ENCODE assay signal across 19 cellular contexts in the genomic region with DNA sequence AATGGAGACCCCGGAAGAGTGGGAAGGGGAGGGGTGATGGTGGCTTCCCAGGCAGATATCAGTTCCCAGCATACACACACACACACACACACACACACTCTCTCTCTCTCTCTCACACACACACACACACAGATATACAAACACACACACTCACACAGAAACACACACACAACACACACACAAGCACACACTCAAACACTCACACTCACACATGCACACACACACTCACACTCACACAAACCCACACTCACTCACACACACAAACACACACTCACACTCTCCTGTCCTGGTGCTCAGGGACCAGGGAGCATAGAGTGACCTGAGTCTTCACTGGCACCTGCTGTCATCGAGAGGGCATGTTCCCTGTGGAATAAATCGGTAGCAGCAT. TPM values are rescaled to one million over a fixed set of nuclear protein-coding genes. Genes with fewer than 3 reads are reported as not detected.
DNase-seq lines count a peak whose midpoint lies in the region; ATAC-seq and TF ChIP-seq lines count a peak whose summit lies in the region.
"Had no signal": no experiment of that assay in that cellular context is flagged by ENCODE, and none has a peak within 500 bp of the region (broad histone marks: within the 10 kb centered on the region; RNA-seq: fewer than 3 reads in every experiment).

No MANE protein-coding gene starts in this region.

- H3F3A ChIP-seq in GM23338 (replicated peaks; ENCODE audit: low read depth): peaks cover 20% of the 10 kb centered on the region

- no peaks in the 10 kb centered on the region for H3K79me2 ChIP-seq in GM23338 (replicated peaks; ENCODE audit: insufficient read depth)

- H3K27me3 Mint-ChIP-seq in endothelial cell (ENCODE audit: unreplicated experiment): peaks cover 23% of the 10 kb centered on the region
- H3K27me3 Mint-ChIP-seq in stimulated activated naive B cell treated with anti-CD40 and anti-IgM and Interleukin-4, amounts not matched to agents 10 μg/mL and 1 μg/mL and 100 μg/mL, for 72 hours: peaks cover 57 to 71% of the 10 kb centered on the region in 2 donors
- H3K27me3 Mint-ChIP-seq in GM23338 (ENCODE audit: insufficient read depth, low read depth, poor library complexity): peaks cover 25% of the 10 kb centered on the region

- no peak for ATAC-seq in stimulated activated naive B cell treated with anti-CD40 and anti-IgM and Interleukin-4, amounts not matched to agents 10 μg/mL and 1 μg/mL and 100 μg/mL, for 72 hours (replicated peaks)
- ATAC-seq in GM23338: no peak
- ATAC-seq: A549 had no signal

- H3K4me3 ChIP-seq in GM23338: no peak overlapping the region
- H3K4me3 ChIP-seq: A549, PC-9, SJCRH30 had no signal

- H3K27ac ChIP-seq in C4-2B: peak overlapping the region; percentile 19
- H3K27ac ChIP-seq in VCaP: peak overlapping the region; percentile 61
- no peak overlapping the region for H3K27ac ChIP-seq in GM23338 (ENCODE audit: low read depth)
- H3K27ac ChIP-seq: A549, PC-9, SJCRH30 had no signal

- H3K4me1 Mint-ChIP-seq in endothelial cell (ENCODE audit: unreplicated experiment) (peaks cover 18% of the 10 kb centered on the region), GM23338 (peaks cover 53% of the 10 kb centered on the region)
- peaks cover 4 to 16% of the 10 kb centered on the region in 2 donors for H3K4me1 Mint-ChIP-seq in stimulated activated naive B cell treated with anti-CD40 and anti-IgM and Interleukin-4, amounts not matched to agents 10 μg/mL and 1 μg/mL and 100 μg/mL, for 72 hours

- H2AFZ ChIP-seq in GM23338: no peak overlapping the region
- H2AFZ ChIP-seq: PC-9 had no signal

- no peaks in the 10 kb centered on the region for H4K20me1 ChIP-seq in GM23338 (replicated peaks; ENCODE audit: insufficient read depth)

- DNase-seq in endothelial cell (ENCODE audit: low spot score): no peak
- no peak for DNase-seq in stimulated activated naive B cell treated with anti-CD40 and anti-IgM and Interleukin-4, amounts not matched to agents 10 μg/mL and 1 μg/mL and 100 μg/mL, for 72 hours
- no peak for DNase-seq in activated CD8-positive, alpha-beta memory T cell treated with anti-CD3 and anti-CD28 coated beads, Interleukin-2, amount 50 U/mL, for 4 hours
- DNase-seq in HT-29 (ENCODE audit: low spot score): no peak
- no peak for DNase-seq in NCI-H226
- no peak for DNase-seq in GM23338 (ENCODE audit: low spot score)
- DNase-seq: DMS 273 treated with DMSO at 0.1 percent for 48 hours, GF-D8, KBM-7, MV-4-11, NCI-H1417, NCI-H187 treated with DMSO at 0.1 percent for 48 hours, NCI-H748 treated with DMSO at 0.1 percent for 48 hours, SJCRH30 had no signal

- H3K36me3 Mint-ChIP-seq in endothelial cell (ENCODE audit: low read depth, unreplicated experiment) (peaks cover 10% of the 10 kb centered on the region), GM23338 (ENCODE audit: low read depth) (no peaks in the 10 kb centered on the region)
- no peaks in the 10 kb centered on the region for H3K36me3 Mint-ChIP-seq in stimulated activated naive B cell treated with anti-CD40 and anti-IgM and Interleukin-4, amounts not matched to agents 10 μg/mL and 1 μg/mL and 100 μg/mL, for 72 hours

- peaks cover 44% of the 10 kb centered on the region for H3K4me1 ChIP-seq in GM23338 (ENCODE audit: insufficient read depth)
- H3K4me1 ChIP-seq: SJCRH30 had no signal

- no peaks in the 10 kb centered on the region for H3K9me3 Mint-ChIP-seq in endothelial cell (ENCODE audit: unreplicated experiment)
- no peaks in the 10 kb centered on the region for H3K9me3 Mint-ChIP-seq in stimulated activated naive B cell treated with anti-CD40 and anti-IgM and Interleukin-4, amounts not matched to agents 10 μg/mL and 1 μg/mL and 100 μg/mL, for 72 hours
- no peaks in the 10 kb centered on the region for H3K9me3 Mint-ChIP-seq in GM23338

- H3K36me3 ChIP-seq in GM23338 (ENCODE audit: insufficient read depth): no peaks in the 10 kb centered on the region
- H3K36me3 ChIP-seq: SJCRH30 had no signal

- peak overlapping the region; percentile 31 for H3K4me3 Mint-ChIP-seq in endothelial cell (ENCODE audit: unreplicated experiment)
- H3K4me3 Mint-ChIP-seq in stimulated activated naive B cell treated with anti-CD40 and anti-IgM and Interleukin-4, amounts not matched to agents 10 μg/mL and 1 μg/mL and 100 μg/mL, for 72 hours: no peak overlapping the region
- no peak overlapping the region for H3K4me3 Mint-ChIP-seq in GM23338

- no peak for TF ChIP-seq CTCF in C4-2B (conservative IDR thresholded peaks at IDR 0.05)
- no peak for TF ChIP-seq CTCF in VCaP (conservative IDR thresholded peaks at IDR 0.05)
- no peak for TF ChIP-seq CTCF in endothelial cell (IDR thresholded peaks at IDR 0.05; ENCODE audit: unreplicated experiment)
- TF ChIP-seq CTCF in GM23338 (conservative IDR thresholded peaks at IDR 0.05; ENCODE audit: low read depth in 2 of 2): no peak

- H3K9me2 ChIP-seq in GM23338 (ENCODE audit: insufficient read depth): no peaks in the 10 kb centered on the region

- H3K4me2 ChIP-seq in GM23338: no peak overlapping the region
- H3K4me2 ChIP-seq: A549, PC-9 had no signal

- peaks cover 15% of the 10 kb centered on the region for H3K27me3 ChIP-seq in GM23338 (ENCODE audit: insufficient read depth)
- H3K27me3 ChIP-seq: SJCRH30 had no signal

- no peak overlapping the region for H3K27ac Mint-ChIP-seq in endothelial cell (ENCODE audit: unreplicated experiment)
- H3K27ac Mint-ChIP-seq in stimulated activated naive B cell treated with anti-CD40 and anti-IgM and Interleukin-4, amounts not matched to agents 10 μg/mL and 1 μg/mL and 100 μg/mL, for 72 hours: peak overlapping the region; percentile 1
- H3K27ac Mint-ChIP-seq in GM23338: no peak overlapping the region

TF ChIP-seq in GM23338, 12 proteins besides CTCF, POLR2A, EP300 and RAD21:
- TF ChIP-seq EZH2 (IDR thresholded peaks at IDR 0.05; ENCODE audit: low read depth, unreplicated experiment) (no peak), ZNF331 (CRISPR knock-in tag; IDR thresholded peaks at IDR 0.05; ENCODE audit: low read depth) (no peak), ZNF114 (CRISPR knock-in tag; IDR thresholded peaks at IDR 0.05) (no peak), JUNB (IDR thresholded peaks at IDR 0.05; ENCODE audit: unreplicated experiment) (no peak), EZH2phosphoT487 (IDR thresholded peaks at IDR 0.05; ENCODE audit: unreplicated experiment) (no peak)

RNA-seq across cellular contexts. Expression of gene CA4, which starts 5.6 kb away (rescaled TPM):
- 8.3 TPM for total RNA-seq in endothelial cell (ENCODE audit: unreplicated experiment)
- 0.10 TPM in 1 of 2 replicates, not detected in the other for total RNA-seq in HT-29 (2014; rRNA removed; shearing (Covaris generic))
- total RNA-seq in GM23338 (2014; rRNA removed; shearing (Covaris generic)): 4.9 and 8.2 TPM in 2 replicates
- 7.6 and 9.4 TPM in 2 replicates for polyA plus RNA-seq in GM23338 (2016; fragmentation: Nextera tagmentation; extraction: Ambion mirVana)
- total RNA-seq: Daoy, PC-9, SJCRH30 had no signal
